ENCODE assay signal across 1 cellular context in genomic region chr3:141306276-141306675, GRCh38.
TF ChIP-seq lines count a peak whose summit lies in the region.

No MANE protein-coding gene starts in this region.

TF ChIP-seq in IMR-90, 13 proteins besides CTCF, POLR2A, EP300 and RAD21:
- TF ChIP-seq ELK1 (IDR thresholded peaks at IDR 0.05; ENCODE audit: borderline replicate concordance, low read depth, low read length) (no peak), FOS (IDR thresholded peaks at IDR 0.05; ENCODE audit: low read depth, low read length) (no peak), RCOR1 (IDR thresholded peaks at IDR 0.05; ENCODE audit: insufficient replicate concordance, low read length) (no peak), SMC3 (IDR thresholded peaks at IDR 0.05; ENCODE audit: low read depth, low read length) (no peak), USF2 (IDR thresholded peaks at IDR 0.05; ENCODE audit: low read depth, low read length) (no peak), NFE2L2 (IDR thresholded peaks at IDR 0.05; ENCODE audit: low read depth, low read length) (no peak)
